Comparison of ENCODE assay signal across 8 cellular contexts in the genomic region with DNA sequence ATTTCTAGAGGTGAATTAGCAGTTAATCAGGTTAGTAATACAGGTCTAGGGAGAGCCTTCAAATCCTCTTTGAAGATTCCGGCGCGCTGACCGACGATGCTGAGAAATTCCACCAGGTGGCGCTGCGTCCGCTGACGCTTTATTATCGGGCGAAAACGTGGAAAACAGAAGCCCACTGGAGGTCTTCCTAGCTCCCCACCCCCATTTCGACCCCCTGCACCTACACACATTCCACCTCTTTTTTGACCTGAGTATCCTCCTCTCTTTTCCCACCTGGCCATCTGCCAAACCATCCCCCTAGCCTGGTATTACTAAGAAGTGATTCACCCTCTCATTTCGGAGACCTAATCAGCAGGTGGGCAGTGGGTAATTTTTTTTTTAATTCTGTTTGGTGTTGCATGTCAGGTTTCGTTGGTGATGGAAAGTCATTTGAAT.
DNase-seq lines count a peak whose midpoint lies in the region; ATAC-seq, FAIRE-seq and TF ChIP-seq lines count a peak whose summit lies in the region.

No MANE protein-coding gene starts in this region.

- H3K9me3 ChIP-seq in H9 (ENCODE audit: control insufficient read depth, low read depth, low read length), result no peaks in the 10 kb centered on the region
- no peaks in the 10 kb centered on the region for H3K9me3 ChIP-seq in cardiac muscle cell (ENCODE audit: low read depth)

- no peak overlapping the region for H4K5ac ChIP-seq in H9 (ENCODE audit: insufficient read length, low read depth, low read length)

- no peak for ATAC-seq in GM18517 (IDR thresholded peaks at IDR 0.05; ENCODE audit: unreplicated experiment)

- no peak for FAIRE-seq in RCC 7860 (lab: Jason Lieb, UNC)

- no peak overlapping the region for H2BK20ac ChIP-seq in H9 (ENCODE audit: low read depth, low read length, poor library complexity, severe bottlenecking)

- no peak overlapping the region for H3K9ac ChIP-seq in H9 (ENCODE audit: extremely low read depth, insufficient read length, low read length)

- no peak overlapping the region for H3K27ac Mint-ChIP-seq in H9

- no peak overlapping the region for H2BK12ac ChIP-seq in H9 (ENCODE audit: insufficient read length, low read depth, low read length)

- intact Hi-C loops in posterior cingulate gyrus (cut with DNase I), result loop anchor here (2.0 to 5.0 kb wide), 2 partner anchors 90 to 304 kb away; no protein-coding TSS in a partner anchor

- no peak overlapping the region for H3K23ac ChIP-seq in H9 (ENCODE audit: insufficient read length, low read depth, low read length)

- no peaks in the 10 kb centered on the region for H3K79me2 ChIP-seq in H9 (ENCODE audit: insufficient read depth, low read length)

- no peak overlapping the region for H3K27ac ChIP-seq in H9 (ENCODE audit: insufficient read length, low read depth, low read length)
- H3K27ac ChIP-seq in cardiac muscle cell, result no peak overlapping the region

- H3K27me3 Mint-ChIP-seq in H9 (ENCODE audit: low read depth), result peaks cover 4% of the 10 kb centered on the region; the same call in 1 of the 2 replicates

- H3K4me2 ChIP-seq in H9 (ENCODE audit: insufficient read depth, insufficient read length, low read length), result peak overlapping the region; percentile 48

- peak overlapping the region in 1 of 2 experiments; percentile 33; a peak in 1 of 5 replicates for H3K4me3 Mint-ChIP-seq in H9

- no peak overlapping the region for H3K4me3 ChIP-seq in cardiac muscle cell

- no peak overlapping the region for H4K91ac ChIP-seq in H9 (ENCODE audit: insufficient read length, low read depth, low read length)

- no peak overlapping the region for H3K56ac ChIP-seq in H9 (ENCODE audit: insufficient read length, low read depth, low read length)

- H3K9me3 Mint-ChIP-seq in H9, result no peaks in the 10 kb centered on the region; a peak in 2 of 5 replicates

- H2BK15ac ChIP-seq in H9 (ENCODE audit: low read depth, low read length), result no peak overlapping the region

- TF ChIP-seq CTCF in H9 (conservative IDR thresholded peaks at IDR 0.05) (peak; percentile 93), cardiac muscle cell (IDR thresholded peaks at IDR 0.05; ENCODE audit: low read depth, low read length) (peak; percentile 88)

- H2BK5ac ChIP-seq in H9 (ENCODE audit: insufficient read length, low read length), result no peak overlapping the region

- H3K36me3 ChIP-seq in cardiac muscle cell, result no peaks in the 10 kb centered on the region

- H3K18ac ChIP-seq in H9 (ENCODE audit: insufficient read length, low read depth, low read length), result no peak overlapping the region

- peaks cover 0 to 4% (median 2%) of the 10 kb centered on the region in 3 experiments; a peak in 2 of 7 replicates for H3K36me3 Mint-ChIP-seq in H9 (ENCODE audit: insufficient read depth in 1 of 3, low read depth in 3 of 3)

- H3K23me2 ChIP-seq in H9 (ENCODE audit: insufficient read length, low read depth, low read length, poor library complexity, severe bottlenecking), result no peaks in the 10 kb centered on the region

- H4K8ac ChIP-seq in H9 (replicated peaks; ENCODE audit: insufficient read length, low read depth, low read length), result no peak overlapping the region

- H3K4me1 ChIP-seq in H9 (ENCODE audit: insufficient read depth, low read length) (no peaks in the 10 kb centered on the region), cardiac muscle cell (ENCODE audit: low read depth) (peaks cover 19% of the 10 kb centered on the region)

- H2AK5ac ChIP-seq in H9 (ENCODE audit: insufficient read length, low read length), result no peak overlapping the region

- no peaks in the 10 kb centered on the region for H3K79me1 ChIP-seq in H9 (ENCODE audit: insufficient read depth, low read depth, low read length, poor library complexity, severe bottlenecking)

- no peaks in the 10 kb centered on the region for H4K20me1 ChIP-seq in H9 (ENCODE audit: control insufficient read depth, insufficient read depth, insufficient read length)

- H3T11ph ChIP-seq in H9 (ENCODE audit: low read length), result no peak overlapping the region

- H3K27me3 ChIP-seq in H9 (ENCODE audit: insufficient read depth, low read length), result no peaks in the 10 kb centered on the region; the same call in 1 of the 2 replicates
- H3K27me3 ChIP-seq in cardiac muscle cell, result no peaks in the 10 kb centered on the region

- WGBS in H9 (ENCODE audit: extremely low coverage, insufficient read length, low lambda C conversion rate), result no CpG with 5 or more reads among the region's 15 CpGs

- peak overlapping the region; percentile 61 for H2AFZ ChIP-seq in H9 (ENCODE audit: low read length)

- peaks cover 4 to 7% of the 10 kb centered on the region in 2 experiments for H3K4me1 Mint-ChIP-seq in H9

- peak; percentile 45 for DNase-seq in Ammon's horn (ENCODE audit: low spot score)
- DNase-seq in H9, result peak; percentile 58
- peak; percentile 43 for DNase-seq in RCC 7860 (ENCODE audit: low spot score)
- peak; percentile 53 for DNase-seq in activated naive CD4-positive, alpha-beta T cell treated with Interleukin-2 at 50 U/mL for 16 hours
- DNase-seq in cardiac muscle cell (ENCODE audit: low read depth in 1 of 2, low spot score in 1 of 2), result peak; percentile 54 to 55
- DNase-seq in posterior cingulate gyrus, result peak; percentile 30 to 92 (median 68)
- no peak for DNase-seq in DMS79 treated with DMSO at 0.1 percent for 48 hours (lab: John Stamatoyannopoulos, UW)

- no peak overlapping the region for H3K4ac ChIP-seq in H9 (ENCODE audit: low read depth, low read length)

- no peak overlapping the region for H2BK120ac ChIP-seq in H9 (ENCODE audit: low read depth, low read length, poor library complexity, severe bottlenecking)

- H3K14ac ChIP-seq in H9 (ENCODE audit: insufficient read depth, low read length), result no peak overlapping the region
